ENCODE assay signal across 10 cellular contexts in genomic region chrX:33726281-33727160, GRCh38.
DNase-seq lines count a peak whose midpoint lies in the region; TF ChIP-seq lines count a peak whose summit lies in the region.
"Had no signal": no experiment of that assay in that cellular context is flagged by ENCODE, and none has a peak within 500 bp of the region (broad histone marks: within the 10 kb centered on the region; RNA-seq: fewer than 3 reads in every experiment).

No MANE protein-coding gene starts in this region.

- peak; percentile 23 for DNase-seq in NCI-H69 (lab: John Stamatoyannopoulos, UW)
- no peak for DNase-seq in epithelial cell of proximal tubule (ENCODE audit: low read depth)
- DNase-seq in NCI-H1105 treated with DMSO at 0.1 percent for 48 hours (lab: John Stamatoyannopoulos, UW): no peak
- DNase-seq in NCI-H1417 treated with DMSO at 0.1 percent for 48 hours (lab: John Stamatoyannopoulos, UW): no peak
- no peak for DNase-seq in dedifferentiated amniotic fluid mesenchymal stem cell (ENCODE audit: extremely low spot score)
- DNase-seq in SKM-1 treated with dmso at 0.1 percent for 144 hours (lab: John Stamatoyannopoulos, UW; ENCODE audit: unreplicated experiment): no peak
- DNase-seq: activated CD8-positive, alpha-beta memory T cell treated with anti-CD3 and anti-CD28 coated beads, Interleukin-2, amount 50 U/mL, for 48 hours; DMS153 had no signal

- peak overlapping the region in 1 of 2 donors; percentile 9 for H3K9ac ChIP-seq in stomach smooth muscle (ENCODE audit: low read length in 2 of 2)

- TF ChIP-seq CTCF in epithelial cell of proximal tubule (conservative IDR thresholded peaks at IDR 0.05; ENCODE audit: low read depth, low read length): no peak

- peak overlapping the region; percentile 49 for H3K4me3 ChIP-seq in epithelial cell of proximal tubule (ENCODE audit: low read depth, low read length)
- peak overlapping the region; percentile 25 for H3K4me3 ChIP-seq in mesodermal cell (ENCODE audit: extremely low read depth, insufficient read depth, low read length, poor library complexity, severe bottlenecking)
- H3K4me3 ChIP-seq in stomach smooth muscle (ENCODE audit: low read length in 2 of 2): peak overlapping the region; percentile 58 to 64

- no peaks in the 10 kb centered on the region for H3K36me3 ChIP-seq in mesodermal cell (ENCODE audit: control insufficient read depth, insufficient read depth, low read length)
- no peaks in the 10 kb centered on the region for H3K36me3 ChIP-seq in stomach smooth muscle (ENCODE audit: control insufficient read depth in 2 of 2, insufficient read depth in 2 of 2, low read length in 2 of 2)

- H3K27me3 ChIP-seq in stomach smooth muscle (ENCODE audit: control insufficient read depth in 1 of 2, insufficient read depth in 2 of 2, low read length in 2 of 2): peaks cover 0 to 4% of the 10 kb centered on the region in 2 donors

- no peaks in the 10 kb centered on the region for H3K4me1 ChIP-seq in mesodermal cell (ENCODE audit: control insufficient read depth, insufficient read depth, low read length, poor library complexity, severe bottlenecking)
- no peaks in the 10 kb centered on the region for H3K4me1 ChIP-seq in stomach smooth muscle (ENCODE audit: control insufficient read depth, insufficient read depth, low read length)

- no peak overlapping the region for H3K27ac ChIP-seq in mesodermal cell (ENCODE audit: low read depth, low read length, severe bottlenecking)
- no peak overlapping the region for H3K27ac ChIP-seq in stomach smooth muscle (ENCODE audit: low read length)

- WGBS in mesodermal cell (ENCODE audit: insufficient coverage in 2 of 2), 2 experiments: 63 to 74% methylated on average over 15 to 17 of the region's 45 CpGs

- no peaks in the 10 kb centered on the region for H3K9me3 ChIP-seq in mesodermal cell (ENCODE audit: control insufficient read depth, low read length)
- no peaks in the 10 kb centered on the region for H3K9me3 ChIP-seq in stomach smooth muscle (ENCODE audit: control insufficient read depth in 2 of 2, low read length in 2 of 2)
